Comparison of ENCODE assay signal across 34 cellular contexts in the genomic region with DNA sequence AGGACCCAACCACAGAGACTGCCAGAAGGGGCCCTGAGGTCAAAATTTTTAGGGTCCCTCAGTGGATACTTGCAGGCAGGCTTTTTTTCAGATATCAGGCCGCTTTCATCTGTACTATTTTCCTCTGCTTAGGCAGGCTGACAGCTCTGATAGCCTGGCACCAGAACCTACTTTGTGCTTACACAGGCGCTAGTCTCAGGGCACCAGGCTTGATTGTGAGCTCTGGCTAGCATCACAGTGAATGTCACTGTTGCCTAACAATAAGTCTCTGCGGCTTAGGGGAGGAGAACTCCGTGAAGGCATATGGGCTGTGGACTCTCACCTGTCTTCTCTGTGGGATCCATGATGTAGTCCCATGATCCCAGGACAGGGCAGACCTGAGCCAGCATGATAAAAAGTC.
"Had no signal": no experiment of that assay in that cellular context is flagged by ENCODE, and none has a peak within 500 bp of the region (broad histone marks: within the 10 kb centered on the region; RNA-seq: fewer than 3 reads in every experiment).

No MANE protein-coding gene starts in this region.

- H3K4me3 ChIP-seq: MG63 had no signal

- H3K27ac ChIP-seq: KMS-11 had no signal

- H3K9me3 ChIP-seq: MG63 had no signal

- H3K36me3 ChIP-seq: MG63 had no signal

- DNase-seq: Karpas-422, Kasumi-1, KBM-7, KG1, MG63, MM.1S, MV-4-11, NCI-H1048, NCI-H1092, NCI-H1092 treated with DMSO at 0.1 percent for 48 hours, NCI-H1105, NCI-H1105 treated with DMSO at 0.1 percent for 48 hours, NCI-H1417, NCI-H1417 treated with DMSO at 0.1 percent for 48 hours, NCI-H1436, NCI-H1436 treated with DMSO at 0.1 percent for 48 hours, NCI-H146, NCI-H1694, NCI-H1694 treated with DMSO at 0.1 percent for 48 hours, NCI-H187, NCI-H187 treated with DMSO at 0.1 percent for 48 hours, NCI-H1930, NCI-H2029, NCI-H2029 treated with DMSO at 0.1 percent for 48 hours, NCI-H2081, NCI-H2081 treated with DMSO at 0.1 percent for 48 hours, NCI-H2107, NCI-H2171, NCI-H2227 treated with DMSO at 0.1 percent for 48 hours, NCI-H226, NCI-H345, NCI-H446, NCI-H446 treated with DMSO at 0.1 percent for 48 hours had no signal

- H3K27me3 ChIP-seq: MG63 had no signal
